Comparison of ENCODE assay signal across 27 cellular contexts in genomic region chr12:131847456-131847855, GRCh38. TPM values are rescaled to one million over a fixed set of nuclear protein-coding genes. Genes with fewer than 3 reads are reported as not detected.
A peak's percentile ranks its signal among the peaks of the same experiment; 100 is the strongest.
DNase-seq lines count a peak whose midpoint lies in the region; ATAC-seq, FAIRE-seq and TF ChIP-seq lines count a peak whose summit lies in the region.
"Had no signal": no experiment of that assay in that cellular context is flagged by ENCODE, and none has a peak within 500 bp of the region (broad histone marks: within the 10 kb centered on the region; RNA-seq: fewer than 3 reads in every experiment).

No MANE protein-coding gene starts in this region.

- no peak overlapping the region for H3K9ac ChIP-seq in MM.1S (ENCODE audit: low read length)
- H3K9ac ChIP-seq in K562 (ENCODE audit: insufficient read depth in 1 of 2, low read depth in 2 of 2, low read length in 2 of 2) = no peak overlapping the region
- H3K9ac ChIP-seq: BLaER1 had no signal

- FAIRE-seq in K562 (lab: Jason Lieb, UNC) = no peak
- FAIRE-seq: A204.1, GM12878, GM12892, GM18507 had no signal

- H3K4me1 ChIP-seq in MM.1S (ENCODE audit: low read length) = no peaks in the 10 kb centered on the region
- H3K4me1 ChIP-seq in K562 (replicated peaks in 1 of 2; ENCODE audit: control insufficient read depth in 2 of 2, insufficient read depth in 2 of 2, low read length in 2 of 2) = peaks cover 0 to 49% of the 10 kb centered on the region in 2 experiments; a peak in 2 of 5 replicates
- no peaks in the 10 kb centered on the region for H3K4me1 ChIP-seq in testis
- H3K4me1 ChIP-seq: BE2C had no signal

- no peak for TF ChIP-seq RAD21 in K562 (CRISPR knock-in tag; conservative IDR thresholded peaks at IDR 0.05 in 1 of 2, IDR thresholded peaks at IDR 0.05 in 1 of 2)

- TF ChIP-seq EP300 in K562 (IDR thresholded peaks at IDR 0.05; ENCODE audit: low read length) = no peak

- DNase-seq in DMS79 treated with DMSO at 0.1 percent for 48 hours (lab: John Stamatoyannopoulos, UW) (peak; percentile 42), MM.1S (peak; percentile 38), K562 (ENCODE audit: extremely low read depth in 1 of 4, low spot score in 3 of 4) (no peak), testis (no peak), SIG-M5 (lab: John Stamatoyannopoulos, UW) (no peak), WTC11 (ENCODE audit: low spot score) (no peak)
- DNase-seq in stimulated activated naive B cell treated with anti-CD40 and anti-IgM and Interleukin-4, amounts not matched to agents 10 μg/mL and 1 μg/mL and 100 μg/mL, for 72 hours = no peak
- DNase-seq: 8988T; ACHN; BE2C; C1 segment of cervical spinal cord; CD4-positive, alpha-beta memory T cell; CD4-positive, CD25-positive, alpha-beta regulatory T cell; CD8-positive, alpha-beta memory T cell; COR-L47; DMS 273 treated with DMSO at 0.1 percent for 48 hours; DMS153; DMS53; DND-41; EL; GDM1 had no signal

- H3K9me2 ChIP-seq in MM.1S (replicated peaks; ENCODE audit: insufficient read depth, low read length) = no peaks in the 10 kb centered on the region

- H3K27me3 ChIP-seq in MM.1S (replicated peaks; ENCODE audit: insufficient read depth, low read length) (peaks cover 4% of the 10 kb centered on the region; the same call in 1 of the 2 replicates), K562 (ENCODE audit: control insufficient read depth in 2 of 2, insufficient read depth in 2 of 2, low read length in 2 of 2) (no peaks in the 10 kb centered on the region), testis (no peaks in the 10 kb centered on the region)
- H3K27me3 ChIP-seq: BE2C, BLaER1 had no signal

- H3K9me3 Mint-ChIP-seq in stimulated activated naive B cell treated with anti-CD40 and anti-IgM and Interleukin-4, amounts not matched to agents 10 μg/mL and 1 μg/mL and 100 μg/mL, for 72 hours = no peaks in the 10 kb centered on the region
- H3K9me3 Mint-ChIP-seq in WTC11 = no peaks in the 10 kb centered on the region
- H3K9me3 Mint-ChIP-seq: CD4-positive, alpha-beta memory T cell; CD4-positive, CD25-positive, alpha-beta regulatory T cell; CD8-positive, alpha-beta memory T cell had no signal

- peaks cover 0 to 2% of the 10 kb centered on the region in 2 donors for H3K4me1 Mint-ChIP-seq in stimulated activated naive B cell treated with anti-CD40 and anti-IgM and Interleukin-4, amounts not matched to agents 10 μg/mL and 1 μg/mL and 100 μg/mL, for 72 hours
- H3K4me1 Mint-ChIP-seq in WTC11 = no peaks in the 10 kb centered on the region
- H3K4me1 Mint-ChIP-seq: CD4-positive, alpha-beta memory T cell; CD4-positive, CD25-positive, alpha-beta regulatory T cell; CD8-positive, alpha-beta memory T cell had no signal

- BruUV-seq in K562 (replicated peaks; lab: Mats Ljungman, UMichigan) = no TSS peak

- H3K4me2 ChIP-seq in MM.1S (ENCODE audit: low read depth, low read length) (no peak overlapping the region), K562 (ENCODE audit: insufficient read depth, low read length) (no peak overlapping the region)
- H3K4me2 ChIP-seq: BLaER1 had no signal

- intact Hi-C loops in K562 (cut with micrococcal nuclease) = no loop called here
- intact Hi-C loops in testis (cut with DNase I; ENCODE audit: low total_unique reads) = no loop called here

- H3K36me3 ChIP-seq in MM.1S (replicated peaks; ENCODE audit: insufficient read depth, low read length) (no peaks in the 10 kb centered on the region), K562 (ENCODE audit: control insufficient read depth, insufficient read depth, low read length) (no peaks in the 10 kb centered on the region), testis (ENCODE audit: low read depth, missing control alignments) (no peaks in the 10 kb centered on the region)
- H3K36me3 ChIP-seq: BE2C had no signal

- no peaks in the 10 kb centered on the region for H3F3A ChIP-seq in MM.1S (ENCODE audit: insufficient read depth, low read length)

- POLR2A ChIA-PET in K562 (lab: Yijun Ruan, JAX) (no interaction called here), WTC11 (lab: Charles Lee) (no interaction called here)

- H3K27ac Mint-ChIP-seq in stimulated activated naive B cell treated with anti-CD40 and anti-IgM and Interleukin-4, amounts not matched to agents 10 μg/mL and 1 μg/mL and 100 μg/mL, for 72 hours = peak overlapping the region; percentile 47
- H3K27ac Mint-ChIP-seq in WTC11 = no peak overlapping the region
- H3K27ac Mint-ChIP-seq: CD4-positive, alpha-beta memory T cell; CD4-positive, CD25-positive, alpha-beta regulatory T cell; CD8-positive, alpha-beta memory T cell had no signal

- no peaks in the 10 kb centered on the region for H3K9me3 ChIP-seq in MM.1S (replicated peaks; ENCODE audit: insufficient read depth, low read length)
- H3K9me3 ChIP-seq in K562 (replicated peaks; ENCODE audit: control insufficient read depth, insufficient read depth, low read depth, low read length) = no peaks in the 10 kb centered on the region
- H3K9me3 ChIP-seq in testis = no peaks in the 10 kb centered on the region
- H3K9me3 ChIP-seq: BE2C, BLaER1 had no signal

- H4K20me1 ChIP-seq in MM.1S (ENCODE audit: insufficient read depth, low read length) (no peaks in the 10 kb centered on the region), K562 (replicated peaks; ENCODE audit: control insufficient read depth, insufficient read depth, low read length) (no peaks in the 10 kb centered on the region)

- ATAC-seq in K562 = no peak
- no peak for ATAC-seq in stimulated activated naive B cell treated with anti-CD40 and anti-IgM and Interleukin-4, amounts not matched to agents 10 μg/mL and 1 μg/mL and 100 μg/mL, for 72 hours (replicated peaks)
- ATAC-seq in GM21825 (IDR thresholded peaks at IDR 0.05; ENCODE audit: unreplicated experiment) = no peak
- ATAC-seq in WTC11 = no peak
- ATAC-seq: GM12878 had no signal

- H3K4me3 ChIP-seq in MM.1S (ENCODE audit: low read length) = no peak overlapping the region
- no peak overlapping the region for H3K4me3 ChIP-seq in K562
- H3K4me3 ChIP-seq in testis = no peak overlapping the region
- H3K4me3 ChIP-seq: BLaER1, GM12878 had no signal

- TF ChIP-seq CTCF in MM.1S (IDR thresholded peaks at IDR 0.05; ENCODE audit: low read length) (no peak), K562 (IDR thresholded peaks at IDR 0.05 in 2 of 3, conservative IDR thresholded peaks at IDR 0.05 in 1 of 3; ENCODE audit: insufficient read depth in 2 of 3, low read depth in 1 of 3, low read length in 3 of 3) (no peak), testis (IDR thresholded peaks at IDR 0.05) (no peak), WTC11 (IDR thresholded peaks at IDR 0.05) (no peak)

- TF ChIP-seq POLR2A in K562 (conservative IDR thresholded peaks at IDR 0.05) = no peak
- TF ChIP-seq POLR2A in testis (IDR thresholded peaks at IDR 0.05) = no peak

- in situ Hi-C loops in K562 (cut with MboI) = no loop called here

- no peak overlapping the region for H3K4me3 Mint-ChIP-seq in stimulated activated naive B cell treated with anti-CD40 and anti-IgM and Interleukin-4, amounts not matched to agents 10 μg/mL and 1 μg/mL and 100 μg/mL, for 72 hours
- H3K4me3 Mint-ChIP-seq in WTC11 = no peak overlapping the region
- H3K4me3 Mint-ChIP-seq: CD4-positive, alpha-beta memory T cell; CD4-positive, CD25-positive, alpha-beta regulatory T cell; CD8-positive, alpha-beta memory T cell had no signal

- no peaks in the 10 kb centered on the region for H3K9me1 ChIP-seq in K562 (ENCODE audit: control insufficient read depth, insufficient read depth, low read length)

- H2AFZ ChIP-seq in MM.1S (ENCODE audit: low read length) = no peak overlapping the region
- no peak overlapping the region for H2AFZ ChIP-seq in K562 (ENCODE audit: low read depth, low read length)

- H3K27ac ChIP-seq in MM.1S (ENCODE audit: low read length) = no peak overlapping the region
- no peak overlapping the region for H3K27ac ChIP-seq in K562 (ENCODE audit: extremely low read depth, low read depth, low read length)
- H3K27ac ChIP-seq in testis = no peak overlapping the region
- H3K27ac ChIP-seq: BLaER1 had no signal

- H3K27me3 Mint-ChIP-seq in stimulated activated naive B cell treated with anti-CD40 and anti-IgM and Interleukin-4, amounts not matched to agents 10 μg/mL and 1 μg/mL and 100 μg/mL, for 72 hours = no peaks in the 10 kb centered on the region
- H3K27me3 Mint-ChIP-seq in WTC11 (ENCODE audit: low read depth) = no peaks in the 10 kb centered on the region
- H3K27me3 Mint-ChIP-seq: CD4-positive, alpha-beta memory T cell; CD4-positive, CD25-positive, alpha-beta regulatory T cell had no signal

- H3K36me3 Mint-ChIP-seq in stimulated activated naive B cell treated with anti-CD40 and anti-IgM and Interleukin-4, amounts not matched to agents 10 μg/mL and 1 μg/mL and 100 μg/mL, for 72 hours = peaks cover 14 to 18% of the 10 kb centered on the region in 2 donors
- H3K36me3 Mint-ChIP-seq in WTC11 = peaks cover 23% of the 10 kb centered on the region
- H3K36me3 Mint-ChIP-seq: CD4-positive, alpha-beta memory T cell; CD4-positive, CD25-positive, alpha-beta regulatory T cell; CD8-positive, alpha-beta memory T cell had no signal

- 74% methylated on average over 8 of the region's 10 CpGs for WGBS in K562 (ENCODE audit: insufficient coverage, low coverage, missing lambda C conversion rate)
- 96 to 97% methylated on average over 10 of the region's 10 CpGs for WGBS in testis, 2 donors

- H3K79me2 ChIP-seq in MM.1S (ENCODE audit: low read length) (no peaks in the 10 kb centered on the region), K562 (ENCODE audit: control insufficient read depth, insufficient read depth, low read length) (no peaks in the 10 kb centered on the region)

- CTCF ChIA-PET in K562 (lab: Yijun Ruan, JAX; ENCODE audit: low intra/inter-chr PET ratio) = no interaction called here
- CTCF ChIA-PET in WTC11 (lab: Charles Lee) = no interaction called here

RNA-seq across cellular contexts. Expression of gene MMP17, which starts 19.3 kb away (rescaled TPM):
- total RNA-seq in K562 (2011; cell fraction: chromatin; rRNA removed; ENCODE audit: low replicate concordance) = 65.7 and 167 TPM in 2 replicates
- 84.0 and 92.2 TPM in 2 replicates for total RNA-seq in K562 (2011; cell fraction: nucleolus; rRNA removed)
- 68.9 and 73.7 TPM in 2 replicates for total RNA-seq in K562 (2011; cell fraction: nucleoplasm; rRNA removed)
- total RNA-seq in K562 (2014; rRNA removed) = 12.7 and 17.5 TPM in 2 replicates
- total RNA-seq in K562 (2014; rRNA removed; fragmentation: Illumina TruSeq; extraction: Trizol) = 0.93 and 1.1 TPM in 2 replicates
- 4.0 and 4.6 TPM in 2 replicates for total RNA-seq in K562 (2015; rRNA removed; fragmentation: Illumina TruSeq; extraction: Trizol)
- total RNA-seq in K562 (2021) = 18.0 and 20.1 TPM in 2 replicates
- 17.1 and 57.8 TPM in 2 replicates for polyA plus RNA-seq in K562 (2011; rRNA removed)
- polyA plus RNA-seq in K562 (2011; cell fraction: cytosol; rRNA removed) = 29.3 and 39.3 TPM in 2 replicates
- 170 and 193 TPM in 2 replicates for polyA plus RNA-seq in K562 (2011; cell fraction: nucleus; rRNA removed)
- polyA plus RNA-seq in K562 (2012) = 17.2 and 26.5 TPM in 2 replicates
- 5.0 and 11.6 TPM in 2 replicates for polyA plus RNA-seq in K562 (2014; fragmentation: Illumina TruSeq; extraction: Trizol)
- not detected for polyA plus RNA-seq in K562 (2014; fragmentation: Nextera tagmentation; extraction: Ambion mirVana)
- polyA plus RNA-seq in K562 (2014; rRNA removed) = 21.2 and 24.1 TPM in 2 replicates
- 4.9 and 7.1 TPM in 2 replicates for polyA minus RNA-seq in K562 (2011; rRNA and poly(A)+ RNA removed)
- 13.5 and 30.6 TPM in 2 replicates for polyA minus RNA-seq in K562 (2011; cell fraction: cytosol; rRNA and poly(A)+ RNA removed)
- 25.7 and 56.9 TPM in 2 replicates for polyA minus RNA-seq in K562 (2011; cell fraction: nucleus; rRNA and poly(A)+ RNA removed)
- total RNA-seq in testis = 10 to 100 TPM; 16.1 to 23.3 TPM
- 13.2 TPM for polyA plus RNA-seq in testis (ENCODE audit: insufficient read depth, low read depth, low replicate concordance)
- total RNA-seq in WTC11 (2021) = 58.8 to 67.1 TPM (median 62.1 TPM) in 3 replicates
- total RNA-seq: CD4-positive, CD25-positive, alpha-beta regulatory T cell had no signal
- polyA plus RNA-seq: CD4-positive, alpha-beta memory T cell; CD8-positive, alpha-beta memory T cell had no signal

RNA-seq across cellular contexts. Expression of gene ULK1, which starts 47.0 kb away (rescaled TPM):
- 40.7 and 125 TPM in 2 replicates for total RNA-seq in K562 (2011; cell fraction: chromatin; rRNA removed; ENCODE audit: low replicate concordance)
- total RNA-seq in K562 (2011; cell fraction: nucleolus; rRNA removed) = 72.5 and 83.8 TPM in 2 replicates
- total RNA-seq in K562 (2011; cell fraction: nucleoplasm; rRNA removed) = 47.5 and 50.5 TPM in 2 replicates
- total RNA-seq in K562 (2014; rRNA removed) (4.2 and 5.6 TPM in 2 replicates), K562 (2014; rRNA removed; fragmentation: Illumina TruSeq; extraction: Trizol) (0.83 and 0.98 TPM in 2 replicates), K562 (2015; rRNA removed; fragmentation: Illumina TruSeq; extraction: Trizol) (2.0 and 3.6 TPM in 2 replicates), K562 (2021) (17.3 and 29.4 TPM in 2 replicates), testis (10 to 100 TPM; 49.9 to 53.5 TPM), WTC11 (2021) (55.5 to 67.8 TPM (median 62.5 TPM) in 3 replicates)
- polyA plus RNA-seq in K562 (2011; rRNA removed) (3.2 and 6.2 TPM in 2 replicates), K562 (2014; fragmentation: Illumina TruSeq; extraction: Trizol) (2.5 and 9.1 TPM in 2 replicates), K562 (2014; fragmentation: Nextera tagmentation; extraction: Ambion mirVana) (under 1 TPM; 0.15 to 0.29 TPM), K562 (2014; rRNA removed) (13.2 and 16.9 TPM in 2 replicates), testis (ENCODE audit: insufficient read depth, low read depth, low replicate concordance) (29.2 TPM)
- 2.1 and 4.1 TPM in 2 replicates for polyA plus RNA-seq in K562 (2011; cell fraction: cytosol; rRNA removed)
- 62.1 and 86.4 TPM in 2 replicates for polyA plus RNA-seq in K562 (2011; cell fraction: nucleus; rRNA removed)
- polyA plus RNA-seq in K562 (2012) = 12.1 and 39.2 TPM in 2 replicates
- 1.3 and 1.8 TPM in 2 replicates for polyA minus RNA-seq in K562 (2011; rRNA and poly(A)+ RNA removed)
- 3.1 and 11.4 TPM in 2 replicates for polyA minus RNA-seq in K562 (2011; cell fraction: cytosol; rRNA and poly(A)+ RNA removed)
- polyA minus RNA-seq in K562 (2011; cell fraction: nucleus; rRNA and poly(A)+ RNA removed) = 15.5 and 15.9 TPM in 2 replicates

Comparison
In these comparisons a context has a peak if more than half of its experiments do, and no peak if none do; other contexts are left out.
1. DNase-seq: peak in DMS79 treated with DMSO at 0.1 percent for 48 hours (single experiment) and MM.1S (single experiment); none in K562 (0 of 4), stimulated activated naive B cell treated with anti-CD40 and anti-IgM and Interleukin-4, amounts not matched to agents 10 μg/mL and 1 μg/mL and 100 μg/mL, for 72 hours (single experiment), testis (single experiment), SIG-M5 (single experiment) and WTC11 (single experiment).